Comparison of ENCODE assay signal across 8 cellular contexts in genomic region chr1:181141431-181141910, GRCh38. TPM values are rescaled to one million over a fixed set of nuclear protein-coding genes. Genes with fewer than 3 reads are reported as not detected.
DNase-seq lines count a peak whose midpoint lies in the region; ATAC-seq and TF ChIP-seq lines count a peak whose summit lies in the region.

No MANE protein-coding gene starts in this region.

- H3K4me3 ChIP-seq in H7 (ENCODE audit: insufficient read depth, low read depth, low read length) (no peak overlapping the region), skeletal muscle cell (ENCODE audit: low read depth, low read length) (no peak overlapping the region)

- H3K27ac ChIP-seq in caudate nucleus (ENCODE audit: low read depth, low read length) = peak overlapping the region; percentile 74

- H3K4me3 Mint-ChIP-seq in T-helper 17 cell (no peak overlapping the region), endothelial cell (ENCODE audit: unreplicated experiment) (no peak overlapping the region)

- peak; percentile 24 for ATAC-seq in T-helper 17 cell

- no peaks in the 10 kb centered on the region for H3K9me3 Mint-ChIP-seq in endothelial cell (ENCODE audit: unreplicated experiment)

- H3K36me3 ChIP-seq in H7 (replicated peaks; ENCODE audit: control insufficient read depth, insufficient read depth, low read length) = no peaks in the 10 kb centered on the region

- peaks cover 5% of the 10 kb centered on the region for H3K36me3 Mint-ChIP-seq in T-helper 17 cell (ENCODE audit: low read depth)
- H3K36me3 Mint-ChIP-seq in endothelial cell (ENCODE audit: low read depth, unreplicated experiment) = peaks cover 8% of the 10 kb centered on the region

- H3K4me1 Mint-ChIP-seq in T-helper 17 cell (peaks cover 40% of the 10 kb centered on the region), endothelial cell (ENCODE audit: unreplicated experiment) (peaks cover 52% of the 10 kb centered on the region)

- H3K27me3 Mint-ChIP-seq in T-helper 17 cell (no peaks in the 10 kb centered on the region), endothelial cell (ENCODE audit: unreplicated experiment) (peaks cover 12% of the 10 kb centered on the region)

- no peak for TF ChIP-seq CTCF in endothelial cell (IDR thresholded peaks at IDR 0.05; ENCODE audit: unreplicated experiment)
- no peak for TF ChIP-seq CTCF in GM20000 (IDR thresholded peaks at IDR 0.05; ENCODE audit: extremely low read depth, missing control alignments)

- H3K27ac Mint-ChIP-seq in T-helper 17 cell = peak overlapping the region; percentile 81
- no peak overlapping the region for H3K27ac Mint-ChIP-seq in endothelial cell (ENCODE audit: unreplicated experiment)

- DNase-seq in H7 (peak; percentile 40), T-helper 17 cell (no peak), caudate nucleus (lab: John Stamatoyannopoulos, UW) (peak in 2 of 61 donors; percentile 33 to 40), skeletal muscle cell (ENCODE audit: low read depth) (peak; percentile 67), NCI-H1048 (lab: John Stamatoyannopoulos, UW) (no peak), endothelial cell (ENCODE audit: low spot score) (no peak), GM20000 (ENCODE audit: low spot score) (no peak), NCI-H774 (lab: John Stamatoyannopoulos, UW) (no peak)

- no peaks in the 10 kb centered on the region for H3K9me3 ChIP-seq in T-helper 17 cell (ENCODE audit: control insufficient read depth, low read length, poor library complexity, severe bottlenecking)

- H3K27me3 ChIP-seq in H7 (ENCODE audit: control insufficient read depth, insufficient read depth, low read length) = no peaks in the 10 kb centered on the region; the same call in 1 of the 2 replicates

RNA-seq across cellular contexts. Expression of gene IER5, which starts 53.0 kb away (rescaled TPM):
- total RNA-seq in H7 (2014; rRNA removed; shearing (Covaris generic)) = 18.0 and 18.8 TPM in 2 replicates
- total RNA-seq in T-helper 17 cell (100 to 1,000 TPM; 123 to 145 TPM), endothelial cell (ENCODE audit: unreplicated experiment) (18.0 TPM)

Comparison
In these comparisons a context has a peak if more than half of its experiments do, and no peak if none do; other contexts are left out.
1. DNase-seq: peak in H7 (single experiment) and skeletal muscle cell (single experiment); none in T-helper 17 cell (0 of 3), NCI-H1048 (single experiment), endothelial cell (single experiment), GM20000 (single experiment) and NCI-H774 (single experiment).